ENCODE assay signal across 8 cellular contexts in the genomic region with DNA sequence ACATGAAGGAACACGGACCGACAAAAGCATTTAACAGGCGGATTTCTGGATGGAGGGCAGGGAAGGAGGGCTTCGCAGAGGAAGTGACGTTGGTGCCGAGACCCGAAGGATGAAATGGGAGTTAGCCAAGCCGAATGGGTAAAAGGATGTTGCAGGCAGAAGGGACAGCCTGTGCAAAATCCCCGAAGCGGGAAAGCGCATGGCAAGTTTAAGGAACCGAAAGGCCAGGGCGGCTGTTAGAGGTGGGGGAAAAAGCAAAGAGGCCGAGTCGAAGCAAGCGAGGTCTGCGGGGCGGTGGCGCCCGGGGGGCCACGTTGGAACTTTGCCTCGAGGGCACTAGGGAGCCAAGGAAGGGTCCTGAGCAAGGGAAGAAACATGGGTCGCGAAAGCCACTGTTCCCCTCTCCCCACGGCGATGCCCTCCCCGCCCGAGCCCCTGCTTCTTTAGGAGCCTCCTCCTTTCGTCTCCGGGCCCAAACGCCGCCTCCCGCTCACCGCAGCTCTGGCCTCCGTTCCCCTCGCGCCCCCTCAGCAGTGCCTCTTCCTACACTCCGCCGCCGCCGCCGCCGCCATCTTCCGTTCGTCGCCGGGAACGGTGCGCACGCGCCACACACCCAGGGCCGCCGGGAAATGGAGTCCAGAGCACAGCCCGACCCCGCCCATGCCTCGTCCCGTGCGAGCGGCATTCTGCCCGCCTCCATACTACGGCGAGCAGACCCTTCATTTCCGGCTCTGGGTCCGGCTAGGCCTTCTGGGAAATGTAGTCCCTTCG. TPM values are rescaled to one million over a fixed set of nuclear protein-coding genes. Genes with fewer than 3 reads are reported as not detected.
A peak's percentile ranks its signal among the peaks of the same experiment; 100 is the strongest.
DNase-seq lines count a peak whose midpoint lies in the region; ATAC-seq and TF ChIP-seq lines count a peak whose summit lies in the region.

A gene (minus strand): TSS at position 584 of the 771 bp plus-strand sequence. CDS start 8,652 bp downstream, outside the sequence.

- H3K79me2 ChIP-seq in OCI-LY1 (ENCODE audit: insufficient read depth, low read length) = peaks cover 13% of the 10 kb centered on the region; the same call in 1 of the 2 replicates

- no peaks in the 10 kb centered on the region for H3K9me2 ChIP-seq in OCI-LY1 (ENCODE audit: low read depth, low read length)

- H3K9ac ChIP-seq in HUES64 (ENCODE audit: low read depth, low read length) (peak within 1 kb of the TSS; percentile 86), OCI-LY1 (ENCODE audit: low read length) (peak within 1 kb of the TSS; percentile 90)

- peaks cover 3% of the 10 kb centered on the region; the same call in 1 of the 2 replicates for H3K27me3 ChIP-seq in HUES64 (ENCODE audit: insufficient read depth, low read length)
- no peaks in the 10 kb centered on the region for H3K27me3 ChIP-seq in OCI-LY1 (ENCODE audit: insufficient read depth, low read length)

- peaks cover 14% of the 10 kb centered on the region; the same call in 1 of the 2 replicates for H3K4me1 ChIP-seq in HUES64 (ENCODE audit: insufficient read depth, low read length)
- H3K4me1 ChIP-seq in OCI-LY1 (ENCODE audit: insufficient read depth, low read length, severe bottlenecking) = peaks cover 32% of the 10 kb centered on the region
- no peaks in the 10 kb centered on the region for H3K4me1 ChIP-seq in mesodermal cell (ENCODE audit: control insufficient read depth, insufficient read depth, low read length, poor library complexity, severe bottlenecking)

- no peaks in the 10 kb centered on the region for H3K9me3 ChIP-seq in HUES64 (ENCODE audit: insufficient read depth, low read depth, low read length)
- no peaks in the 10 kb centered on the region for H3K9me3 ChIP-seq in OCI-LY1 (ENCODE audit: low read length)
- no peaks in the 10 kb centered on the region for H3K9me3 ChIP-seq in mesodermal cell (ENCODE audit: control insufficient read depth, low read length)

- no peak for TF ChIP-seq CTCF in OCI-LY1 (IDR thresholded peaks at IDR 0.05; ENCODE audit: low read length)

- peak within 1 kb of the TSS; percentile 94 for H2AFZ ChIP-seq in OCI-LY1 (ENCODE audit: low read length)

- WGBS in HUES64 = under 1% methylated on average over 65 of the region's 65 CpGs
- WGBS in mesodermal cell (ENCODE audit: insufficient coverage in 2 of 2), 2 experiments = 0% methylated on average over 59 to 63 of the region's 65 CpGs

- peak within 1 kb of the TSS; percentile 98 for H3K4me2 ChIP-seq in OCI-LY1 (ENCODE audit: low read length)

- peak; percentile 98 for DNase-seq in Caki2 (ENCODE audit: low read depth)
- peak; percentile 98 for DNase-seq in activated CD8-positive, alpha-beta memory T cell treated with anti-CD3 and anti-CD28 coated beads, Interleukin-2, amount 50 U/mL, for 4 hours
- peak; percentile 96 to 98 for DNase-seq in stimulated activated CD8-positive, alpha-beta memory T cell treated with anti-CD3 and anti-CD28 coated beads, Interleukin-15, amount 100 ng/mL, for 4 hours (ENCODE audit: low read depth in 2 of 2)

- H3K27ac ChIP-seq in HUES64 (ENCODE audit: low read depth, low read length) = peak within 1 kb of the TSS; percentile 86
- peak within 1 kb of the TSS; percentile 68 for H3K27ac ChIP-seq in OCI-LY1 (ENCODE audit: low read depth, low read length, poor library complexity, severe bottlenecking)
- H3K27ac ChIP-seq in mesodermal cell (ENCODE audit: low read depth, low read length, severe bottlenecking) = peak within 1 kb of the TSS; percentile 91

- H3K36me3 ChIP-seq in HUES64 (ENCODE audit: insufficient read depth, low read length) (peaks cover 28% of the 10 kb centered on the region), OCI-LY1 (ENCODE audit: insufficient read depth, low read length) (peaks cover 19% of the 10 kb centered on the region), mesodermal cell (ENCODE audit: control insufficient read depth, insufficient read depth, low read length) (peaks cover 32% of the 10 kb centered on the region)

- in situ Hi-C loops in Caki2 (cut with HindIII; ENCODE audit: low pct_unique_long_range_greater_than_20kb, low sequenced_read_pairs) (no loop called here), endometrial microvascular endothelial cells (cut with HindIII; ENCODE audit: inconsistent ontology term, low pct_unique_long_range_greater_than_20kb, low sequenced_read_pairs) (no loop called here)

- H3K4me3 ChIP-seq in HUES64 (ENCODE audit: low read length) = peak within 1 kb of the TSS; percentile 67
- H3K4me3 ChIP-seq in OCI-LY1 (ENCODE audit: low read depth, low read length, poor library complexity, severe bottlenecking) = peak within 1 kb of the TSS; percentile 94
- H3K4me3 ChIP-seq in mesodermal cell (ENCODE audit: extremely low read depth, insufficient read depth, low read length, poor library complexity, severe bottlenecking) = peak within 1 kb of the TSS; percentile 87

- 0 out of 2 replicates have a peak, but pooled peaks cover 3% of the 10 kb centered on the region for H3F3A ChIP-seq in OCI-LY1 (ENCODE audit: insufficient read depth, low read length)

- peak; percentile 89 for ATAC-seq in GM21423 (IDR thresholded peaks at IDR 0.05; ENCODE audit: unreplicated experiment)

- no peaks in the 10 kb centered on the region for H4K20me1 ChIP-seq in OCI-LY1 (ENCODE audit: insufficient read depth, low read length)

RNA-seq across cellular contexts. Expression of the gene that starts here (rescaled TPM):
- total RNA-seq in Caki2 (2014; rRNA removed; shearing (Covaris generic); ENCODE audit: low replicate concordance) = 75.2 and 83.9 TPM in 2 replicates
- 50.7 TPM for polyA plus RNA-seq in HUES64 (2013, experiment 1 of 2)
- polyA plus RNA-seq in HUES64 (2013, experiment 2 of 2) = 49.3 TPM
- 44.8 TPM for total RNA-seq in endometrial microvascular endothelial cells (ENCODE audit: inconsistent ontology term)
- polyA plus RNA-seq in mesodermal cell (2013, experiment 1 of 2) = 63.0 TPM
- 54.3 TPM for polyA plus RNA-seq in mesodermal cell (2013, experiment 2 of 2)

Comparison
In these comparisons a context has a peak if more than half of its experiments do, and no peak if none do; other contexts are left out.
1. Peak in every context shown above with its lines: DNase-seq, ATAC-seq, H3K4me3 ChIP-seq and H3K27ac ChIP-seq.